Comparison of ENCODE assay signal across 20 cellular contexts in genomic region chr3:150723946-150724345, GRCh38. TPM values are rescaled to one million over a fixed set of nuclear protein-coding genes. Genes with fewer than 3 reads are reported as not detected.
"Had no signal": no experiment of that assay in that cellular context is flagged by ENCODE, and none has a peak within 500 bp of the region (broad histone marks: within the 10 kb centered on the region; RNA-seq: fewer than 3 reads in every experiment).

No MANE protein-coding gene starts in this region.

- H3K36me3 ChIP-seq: stomach, thoracic aorta, uterus had no signal

- H3K4me3 Mint-ChIP-seq: activated B cell treated with CpG ODN at 0.5 μM for 24 hours; activated CD8-positive, alpha-beta memory T cell treated with anti-CD3 and anti-CD28 coated beads, Interleukin-2, amount 10 ng/mL, durations not matched to agents 7 days and 5 days; activated naive CD8-positive, alpha-beta T cell; activated T-cell treated with anti-CD3 and anti-CD28 coated beads, Interleukin-2, amount 50 U/mL, for 24 hours; natural killer cell had no signal

- ATAC-seq: activated CD8-positive, alpha-beta memory T cell treated with anti-CD3 and anti-CD28 coated beads, Interleukin-2, amount 10 ng/mL, durations not matched to agents 7 days and 5 days; left lobe of liver; natural killer cell; right cardiac atrium had no signal

- H3K9me3 ChIP-seq: stomach, thoracic aorta, uterus had no signal

- H3K36me3 Mint-ChIP-seq: activated CD8-positive, alpha-beta memory T cell treated with anti-CD3 and anti-CD28 coated beads, Interleukin-2, amount 10 ng/mL, durations not matched to agents 7 days and 5 days; natural killer cell had no signal

- H3K27ac ChIP-seq: dorsolateral prefrontal cortex, thoracic aorta, uterus had no signal

- H3K9me3 Mint-ChIP-seq: activated B cell treated with CpG ODN at 0.5 μM for 24 hours; activated T-cell treated with anti-CD3 and anti-CD28 coated beads, Interleukin-2, amount 50 U/mL, for 24 hours; natural killer cell had no signal

- H3K27me3 Mint-ChIP-seq: activated B cell treated with CpG ODN at 0.5 μM for 24 hours; activated CD8-positive, alpha-beta memory T cell treated with anti-CD3 and anti-CD28 coated beads, Interleukin-2, amount 10 ng/mL, durations not matched to agents 7 days and 5 days; activated naive CD8-positive, alpha-beta T cell; activated T-cell treated with anti-CD3 and anti-CD28 coated beads, Interleukin-2, amount 50 U/mL, for 24 hours; progenitor cell of endocrine pancreas had no signal

- H3K4me1 ChIP-seq: uterus had no signal

- H3K27me3 ChIP-seq: dorsolateral prefrontal cortex, stomach, uterus had no signal

- H3K27ac Mint-ChIP-seq: activated B cell treated with CpG ODN at 0.5 μM for 24 hours; activated CD8-positive, alpha-beta memory T cell treated with anti-CD3 and anti-CD28 coated beads, Interleukin-2, amount 10 ng/mL, durations not matched to agents 7 days and 5 days; activated T-cell treated with anti-CD3 and anti-CD28 coated beads, Interleukin-2, amount 50 U/mL, for 24 hours; natural killer cell had no signal

- DNase-seq: activated B cell treated with CpG ODN at 0.5 μM for 24 hours; activated CD8-positive, alpha-beta memory T cell treated with anti-CD3 and anti-CD28 coated beads, Interleukin-2, amount 10 ng/mL, durations not matched to agents 7 days and 5 days; activated gamma-delta T cell; activated T-cell treated with anti-CD3 and anti-CD28 coated beads, Interleukin-2, amount 50 U/mL, for 24 hours; anterior cingulate cortex; dorsolateral prefrontal cortex; foreskin melanocyte; head of caudate nucleus; mammary epithelial cell; natural killer cell; occipital lobe; right cardiac atrium; small intestine; stomach; uterus had no signal

- H3K4me3 ChIP-seq: dorsolateral prefrontal cortex, stomach, thoracic aorta, uterus had no signal

RNA-seq across cellular contexts. Expression of gene ERICH6, which starts 20.2 kb away (rescaled TPM):
- total RNA-seq: activated B cell treated with CpG ODN at 0.5 μM for 24 hours; activated CD8-positive, alpha-beta memory T cell treated with anti-CD3 and anti-CD28 coated beads, Interleukin-2, amount 10 ng/mL, durations not matched to agents 7 days and 5 days; chondrocyte; left lobe of liver; mammary epithelial cell; occipital lobe; progenitor cell of endocrine pancreas; thoracic aorta; uterus had no signal
